In the genomic region with DNA sequence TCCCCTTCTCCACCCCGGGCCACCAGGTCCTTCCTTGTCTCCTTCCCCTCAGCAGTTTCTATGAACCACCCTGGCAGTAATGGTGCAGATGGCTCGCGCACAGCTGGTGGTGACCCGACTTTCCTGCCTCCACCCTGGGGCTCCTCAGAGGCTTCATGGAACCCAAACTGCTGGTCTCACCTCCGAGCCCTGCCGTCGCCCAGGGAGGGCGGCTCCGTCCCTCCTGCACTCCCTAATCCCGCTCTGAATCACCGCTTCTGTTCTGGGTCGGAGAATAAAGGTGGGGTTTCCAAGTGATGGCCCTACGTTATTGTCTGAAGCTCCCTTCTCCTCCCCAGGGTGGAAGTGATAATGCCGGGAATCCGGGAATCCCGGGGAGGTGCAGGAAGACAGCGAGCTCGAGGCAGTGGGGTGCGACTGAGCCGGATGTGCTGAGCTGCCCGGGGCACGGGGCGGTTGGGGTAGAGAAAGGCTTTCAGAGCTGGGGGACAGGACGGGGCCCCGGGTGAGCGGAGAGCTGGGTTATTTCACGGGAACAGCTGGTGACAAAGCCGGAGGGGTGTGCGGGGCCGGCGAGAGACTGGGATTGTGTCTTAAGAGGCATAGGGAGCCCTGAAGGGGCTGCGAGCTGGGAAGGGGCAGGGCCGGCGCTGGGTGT, we compare ENCODE assay signal across 10 cellular contexts. TPM values are rescaled to one million over a fixed set of nuclear protein-coding genes. Genes with fewer than 3 reads are reported as not detected.
DNase-seq lines count a peak whose midpoint lies in the region; ATAC-seq and TF ChIP-seq lines count a peak whose summit lies in the region.
"Had no signal": no experiment of that assay in that cellular context is flagged by ENCODE, and none has a peak within 500 bp of the region (broad histone marks: within the 10 kb centered on the region; RNA-seq: fewer than 3 reads in every experiment).

No MANE protein-coding gene starts in this region.

- DNase-seq in G401 (ENCODE audit: low spot score) (peak; percentile 53), SJCRH30 (peak; percentile 61 to 71), right cardiac atrium (peak in 2 of 3 donors; percentile 41 to 56), retinal pigment epithelial cell (ENCODE audit: low read depth) (no peak), germinal center (ENCODE audit: low spot score) (no peak), NOMO-1 treated with DMSO at 0.1 percent for 48 hours (lab: John Stamatoyannopoulos, UW; ENCODE audit: unreplicated experiment) (no peak)
- DNase-seq: NCI-H1092 had no signal

- H3K9me3 ChIP-seq in SJCRH30 (replicated peaks) (no peaks in the 10 kb centered on the region), right cardiac atrium (ENCODE audit: control insufficient read depth, low read length) (no peaks in the 10 kb centered on the region)

- intact Hi-C loops in right cardiac atrium (cut with DNase I), result no loop called here

- no peaks in the 10 kb centered on the region for H3K36me3 ChIP-seq in SJCRH30

- WGBS in right cardiac atrium, result 7% methylated on average over 34 of the region's 34 CpGs

- peak overlapping the region; percentile 1; the same call in 1 of the 2 replicates for H3K27ac ChIP-seq in SJCRH30
- H3K27ac ChIP-seq in right cardiac atrium (ENCODE audit: low read length), result peak overlapping the region; percentile 2

- ATAC-seq in right cardiac atrium, result peak; percentile 58 to 81
- no peak for ATAC-seq in HG02981 (IDR thresholded peaks at IDR 0.05; ENCODE audit: unreplicated experiment)
- no peak for ATAC-seq in HG03520 (IDR thresholded peaks at IDR 0.05; ENCODE audit: unreplicated experiment)

- H3K4me1 ChIP-seq in SJCRH30 (peaks cover 12% of the 10 kb centered on the region; the same call in 1 of the 2 replicates), right cardiac atrium (ENCODE audit: control insufficient read depth, insufficient read depth, low read length) (no peaks in the 10 kb centered on the region)

- in situ Hi-C loops in G401 (cut with HindIII; ENCODE audit: low sequenced_read_pairs), result no loop called here

- TF ChIP-seq CTCF in retinal pigment epithelial cell (conservative IDR thresholded peaks at IDR 0.05; ENCODE audit: low read depth, low read length), result no peak

- H3K27me3 ChIP-seq in SJCRH30, result no peaks in the 10 kb centered on the region
- no peaks in the 10 kb centered on the region for H3K27me3 ChIP-seq in right cardiac atrium (ENCODE audit: control insufficient read depth, insufficient read depth)

- H3K4me3 ChIP-seq in SJCRH30 (peak overlapping the region; percentile 41), right cardiac atrium (ENCODE audit: low read length) (peak overlapping the region; percentile 32), retinal pigment epithelial cell (ENCODE audit: low read length) (peak overlapping the region; percentile 31)

RNA-seq across cellular contexts. Expression of gene FUT2, which starts 0.7 kb away (rescaled TPM):
- total RNA-seq in G401 (2014; rRNA removed; shearing (Covaris generic)), result not detected in 2 replicates
- total RNA-seq in SJCRH30 (2014; rRNA removed; shearing (Covaris generic)), result 0.08 and 0.30 TPM in 2 replicates
- not detected for total RNA-seq in right cardiac atrium
- 0.09 TPM for polyA plus RNA-seq in right cardiac atrium
- total RNA-seq: activated naive CD4-positive, alpha-beta T cell treated with anti-CD3 and anti-CD28 coated beads, Interleukin-2, amount 50 U/mL, for 72 hours had no signal

RNA-seq across cellular contexts. Expression of gene MAMSTR, which starts 23.0 kb away (rescaled TPM):
- total RNA-seq in G401 (2014; rRNA removed; shearing (Covaris generic)), result 0.37 and 1.5 TPM in 2 replicates
- total RNA-seq in SJCRH30 (2014; rRNA removed; shearing (Covaris generic)), result 19.5 and 24.5 TPM in 2 replicates
- 1 to 10 TPM; 1.6 to 5.7 (median 3.5) TPM for total RNA-seq in right cardiac atrium
- 4.0 TPM for polyA plus RNA-seq in right cardiac atrium

RNA-seq across cellular contexts. Expression of gene NTN5, which starts 23.7 kb away (rescaled TPM):
- total RNA-seq in G401 (2014; rRNA removed; shearing (Covaris generic)), result 1.3 TPM in 1 of 2 replicates, not detected in the other
- total RNA-seq in SJCRH30 (2014; rRNA removed; shearing (Covaris generic)), result 151 and 155 TPM in 2 replicates
- total RNA-seq in right cardiac atrium, result under 1 TPM; 0.19 to 0.94 (median 0.57) TPM
- 0.14 TPM for polyA plus RNA-seq in right cardiac atrium

RNA-seq across cellular contexts. Expression of gene RASIP1, which starts 43.9 kb away (rescaled TPM):
- 2.8 and 27.4 TPM in 2 replicates for total RNA-seq in G401 (2014; rRNA removed; shearing (Covaris generic))
- total RNA-seq in SJCRH30 (2014; rRNA removed; shearing (Covaris generic)), result 0.99 and 1.5 TPM in 2 replicates
- total RNA-seq in right cardiac atrium, result 10 to 100 TPM; 13.8 to 19.6 (median 17.5) TPM
- polyA plus RNA-seq in right cardiac atrium, result 20.4 TPM

RNA-seq across cellular contexts. Expression of gene IZUMO1, which starts 50.2 kb away (rescaled TPM):
- not detected in 2 replicates for total RNA-seq in G401 (2014; rRNA removed; shearing (Covaris generic))
- not detected in 2 replicates for total RNA-seq in SJCRH30 (2014; rRNA removed; shearing (Covaris generic))
- under 1 TPM; 0.18 to 0.54 (median 0.38) TPM for total RNA-seq in right cardiac atrium
- polyA plus RNA-seq in right cardiac atrium, result 0.34 TPM
- total RNA-seq: activated naive CD4-positive, alpha-beta T cell treated with anti-CD3 and anti-CD28 coated beads, Interleukin-2, amount 50 U/mL, for 72 hours had no signal

Comparison
In these comparisons a context has a peak if more than half of its experiments do, and no peak if none do; other contexts are left out.
1. DNase-seq: peak in G401 (single experiment), SJCRH30 (2 of 2) and right cardiac atrium (2 of 3); none in retinal pigment epithelial cell (single experiment), germinal center (single experiment) and NOMO-1 treated with DMSO at 0.1 percent for 48 hours (single experiment).
2. ATAC-seq: peak in right cardiac atrium (2 of 2); none in HG02981 (single experiment) and HG03520 (single experiment).
3. RNA of gene NTN5, which starts 23.7 kb away (total RNA-seq): 151 to 155 TPM in SJCRH30; 1.3 TPM in G401 and 0.19 to 0.94 TPM in right cardiac atrium; every median in the first group is over 10 times any median in the second.
4. Peak in every context shown above with its lines, with median percentiles within 50 percentile points of each other: H3K4me3 ChIP-seq.